ENCODE assay signal across 23 cellular contexts in genomic region chr13:35833571-35834305, GRCh38.
"Had no signal": no experiment of that assay in that cellular context is flagged by ENCODE, and none has a peak within 500 bp of the region (broad histone marks: within the 10 kb centered on the region; RNA-seq: fewer than 3 reads in every experiment).

No MANE protein-coding gene starts in this region.

- H3K4me1 Mint-ChIP-seq: activated CD4-positive, alpha-beta T cell treated with anti-CD3 and anti-CD28 coated beads, Interleukin-2, amount 10 ng/mL, durations not matched to agents 7 days and 5 days; activated naive CD4-positive, alpha-beta T cell treated with anti-CD3 and anti-CD28 coated beads, Interleukin-2, amount 50 U/mL, for 24 hours; activated T-helper 17 cell treated with anti-CD3 and anti-CD28 coated beads, Interleukin-2, amount 50 U/mL, for 72 hours; natural killer cell had no signal

- H3K36me3 Mint-ChIP-seq: activated naive CD4-positive, alpha-beta T cell treated with anti-CD3 and anti-CD28 coated beads, Interleukin-2, amount 50 U/mL, for 24 hours; natural killer cell; WTC11 had no signal

- ATAC-seq: activated CD8-positive, alpha-beta T cell treated with anti-CD3 and anti-CD28 coated beads for 36 hours; activated T-cell treated with anti-CD3 and anti-CD28 coated beads, Interleukin-2, amount 50 U/mL, for 4 hours; activated T-helper 17 cell treated with anti-CD3 and anti-CD28 coated beads, Interleukin-2, amount 50 U/mL, for 72 hours; left lung; lower lobe of right lung; natural killer cell; right cardiac atrium had no signal

- H3K9me3 Mint-ChIP-seq: activated CD4-positive, alpha-beta T cell treated with anti-CD3 and anti-CD28 coated beads, Interleukin-2, amount 10 ng/mL, durations not matched to agents 7 days and 5 days; neural progenitor cell; WTC11 had no signal

- DNase-seq: activated CD4-positive, alpha-beta T cell treated with anti-CD3 and anti-CD28 coated beads for 1 hour; activated CD4-positive, alpha-beta T cell treated with anti-CD3 and anti-CD28 coated beads, Interleukin-2, amount 10 ng/mL, durations not matched to agents 7 days and 5 days; activated CD8-positive, alpha-beta T cell treated with anti-CD3 and anti-CD28 coated beads for 36 hours; activated gamma-delta T cell treated with Interleukin-2 at 50 U/mL for 16 hours; activated T-cell treated with anti-CD3 and anti-CD28 coated beads, Interleukin-2, amount 50 U/mL, for 4 hours; anterior cingulate cortex; colonic mucosa; effector memory CD4-positive, alpha-beta T cell; left lung; lower lobe of right lung; mesenchymal stem cell; natural killer cell; occipital lobe; posterior cingulate gyrus; right cardiac atrium; spleen; stimulated activated naive CD4-positive, alpha-beta T cell; T-helper 2 cell; upper lobe of left lung had no signal

- H3K27me3 Mint-ChIP-seq: activated CD4-positive, alpha-beta T cell treated with anti-CD3 and anti-CD28 coated beads, Interleukin-2, amount 10 ng/mL, durations not matched to agents 7 days and 5 days; activated CD8-positive, alpha-beta T cell treated with anti-CD3 and anti-CD28 coated beads for 36 hours; activated T-helper 17 cell treated with anti-CD3 and anti-CD28 coated beads, Interleukin-2, amount 50 U/mL, for 72 hours had no signal

- H3K4me3 Mint-ChIP-seq: activated CD4-positive, alpha-beta T cell treated with anti-CD3 and anti-CD28 coated beads, Interleukin-2, amount 10 ng/mL, durations not matched to agents 7 days and 5 days; activated CD8-positive, alpha-beta T cell treated with anti-CD3 and anti-CD28 coated beads for 36 hours; activated naive CD4-positive, alpha-beta T cell treated with anti-CD3 and anti-CD28 coated beads, Interleukin-2, amount 50 U/mL, for 24 hours; activated T-cell treated with anti-CD3 and anti-CD28 coated beads, Interleukin-2, amount 50 U/mL, for 4 hours; activated T-helper 17 cell treated with anti-CD3 and anti-CD28 coated beads, Interleukin-2, amount 50 U/mL, for 72 hours; natural killer cell; neural progenitor cell; WTC11 had no signal

- H3K27ac Mint-ChIP-seq: activated CD4-positive, alpha-beta T cell treated with anti-CD3 and anti-CD28 coated beads, Interleukin-2, amount 10 ng/mL, durations not matched to agents 7 days and 5 days; activated CD8-positive, alpha-beta T cell treated with anti-CD3 and anti-CD28 coated beads for 36 hours; activated naive CD4-positive, alpha-beta T cell treated with anti-CD3 and anti-CD28 coated beads, Interleukin-2, amount 50 U/mL, for 24 hours; activated T-helper 17 cell treated with anti-CD3 and anti-CD28 coated beads, Interleukin-2, amount 50 U/mL, for 72 hours; natural killer cell; neural progenitor cell; WTC11 had no signal
